In the genomic region with DNA sequence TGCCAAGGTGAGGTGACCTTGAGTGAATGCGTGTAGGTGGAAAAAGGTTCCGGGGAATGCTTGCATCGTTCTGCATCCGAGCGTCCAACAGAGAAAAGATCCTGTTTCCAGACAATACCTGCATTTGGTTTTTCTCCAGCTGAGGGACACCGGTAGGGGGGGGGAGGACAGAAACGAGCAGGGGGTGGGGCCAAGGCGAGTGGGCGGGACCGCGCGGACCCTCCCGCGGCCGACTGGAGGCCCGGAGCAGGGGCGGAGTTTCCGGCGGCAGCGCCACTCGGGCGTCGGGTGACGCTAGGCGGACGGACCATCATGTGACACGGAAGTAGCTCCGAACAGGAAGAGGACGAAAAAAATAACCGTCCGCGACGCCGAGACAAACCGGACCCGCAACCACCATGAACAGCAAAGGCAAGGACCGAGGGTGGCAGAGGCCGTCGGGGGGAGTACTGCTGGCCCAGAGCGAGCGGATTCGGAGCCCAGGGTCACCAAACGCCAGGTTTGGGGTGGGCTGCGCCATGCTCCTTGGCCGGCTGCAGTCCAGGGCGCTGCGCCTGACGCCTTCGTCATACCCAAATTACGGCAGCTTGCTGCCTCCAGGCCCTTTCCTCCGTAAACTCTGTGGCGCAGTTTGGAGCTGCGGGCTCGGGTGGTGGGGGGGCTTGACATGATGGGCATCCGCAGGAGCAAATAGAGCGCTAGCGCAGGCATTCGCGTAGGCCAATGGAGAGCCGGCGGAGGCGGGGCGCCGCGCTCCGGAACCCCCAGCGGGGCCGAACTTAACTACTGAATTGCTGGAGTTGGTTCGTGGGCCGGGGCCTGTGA, we compare ENCODE assay signal across 8 cellular contexts. TPM values are rescaled to one million over a fixed set of nuclear protein-coding genes. Genes with fewer than 3 reads are reported as not detected.
DNase-seq lines count a peak whose midpoint lies in the region; TF ChIP-seq lines count a peak whose summit lies in the region.

A gene with protein sequence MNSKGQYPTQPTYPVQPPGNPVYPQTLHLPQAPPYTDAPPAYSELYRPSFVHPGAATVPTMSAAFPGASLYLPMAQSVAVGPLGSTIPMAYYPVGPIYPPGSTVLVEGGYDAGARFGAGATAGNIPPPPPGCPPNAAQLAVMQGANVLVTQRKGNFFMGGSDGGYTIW (plus strand): TSS at position 317 of the 825 bp plus-strand sequence. CDS start 82 bp downstream, at position 399.

- peaks cover 35% of the 10 kb centered on the region for H4K20me1 ChIP-seq in Loucy (ENCODE audit: insufficient read depth, low read length, poor library complexity, severe bottlenecking)
- no peaks in the 10 kb centered on the region for H4K20me1 ChIP-seq in neural cell (ENCODE audit: insufficient read depth)

- H3K79me2 ChIP-seq in Loucy (ENCODE audit: insufficient read depth, low read length), result peaks cover 40% of the 10 kb centered on the region
- peaks cover 11% of the 10 kb centered on the region for H3K79me2 ChIP-seq in neural cell (replicated peaks; ENCODE audit: insufficient read depth, low read length)

- intact Hi-C loops in stomach (cut with DNase I; ENCODE audit: low total_unique reads), result no loop called here

- peak within 1 kb of the TSS; percentile 98 for H3K27ac ChIP-seq in neural cell (ENCODE audit: low read length)
- H3K27ac ChIP-seq in stomach, result peak within 1 kb of the TSS; percentile 99 to 100 (median 100)

- TF ChIP-seq CTCF in Loucy (conservative IDR thresholded peaks at IDR 0.05; ENCODE audit: low read length) (peak; percentile 41), fibroblast of the aortic adventitia (IDR thresholded peaks at IDR 0.05; ENCODE audit: insufficient read depth, low read length) (peak; percentile 47), neural cell (IDR thresholded peaks at IDR 0.05; ENCODE audit: poor library complexity, severe bottlenecking) (peak; percentile 20), stomach (IDR thresholded peaks at IDR 0.05) (peak in 4 of 7 experiments; percentile 10 to 29 (median 16))

- TF ChIP-seq EP300 in neural cell (conservative IDR thresholded peaks at IDR 0.05; ENCODE audit: poor library complexity, severe bottlenecking) (peak; percentile 56), stomach (IDR thresholded peaks at IDR 0.05) (no peak)

- peak within 1 kb of the TSS; percentile 100 for H3K4me2 ChIP-seq in Loucy (ENCODE audit: low read depth, low read length, poor library complexity, severe bottlenecking)
- peak within 1 kb of the TSS; percentile 90 for H3K4me2 ChIP-seq in neural cell (ENCODE audit: low read length)

- TF ChIP-seq RAD21 in neural cell (conservative IDR thresholded peaks at IDR 0.05), result peak; percentile 4

- peak; percentile 88 for TF ChIP-seq POLR2A in Raji (IDR thresholded peaks at IDR 0.05; ENCODE audit: insufficient read depth, low read depth, low read length)
- TF ChIP-seq POLR2A in stomach (IDR thresholded peaks at IDR 0.05), result peak in 2 of 4 donors; percentile 86 to 87

- H3K4me3 ChIP-seq in H7 (ENCODE audit: insufficient read depth, low read depth, low read length) (peak within 1 kb of the TSS; percentile 100), Loucy (ENCODE audit: low read length, poor library complexity, severe bottlenecking) (peak within 1 kb of the TSS; percentile 96), fibroblast of the aortic adventitia (ENCODE audit: low read depth, low read length) (peak within 1 kb of the TSS; percentile 100), neural cell (ENCODE audit: low read length) (peak within 1 kb of the TSS; percentile 79), stomach (peak within 1 kb of the TSS; percentile 54 to 99 (median 73))

- peaks cover 8% of the 10 kb centered on the region; the same call in 1 of the 2 replicates for H3F3A ChIP-seq in Loucy (ENCODE audit: low read depth)
- H3F3A ChIP-seq in neural cell (ENCODE audit: insufficient read depth, low read length, poor library complexity, severe bottlenecking), result no peaks in the 10 kb centered on the region

- DNase-seq in G401 (ENCODE audit: low spot score), result peak; percentile 97
- DNase-seq in H7, result peak; percentile 99
- peak; percentile 93 for DNase-seq in activated effector memory CD4-positive, alpha-beta T cell treated with Interleukin-2 at 50 U/mL for 16 hours
- peak; percentile 94 for DNase-seq in fibroblast of the aortic adventitia (ENCODE audit: low read depth)
- DNase-seq in stomach, result peak; percentile 98

- H3K9me3 ChIP-seq in Loucy (ENCODE audit: insufficient read depth, low read depth, low read length) (no peaks in the 10 kb centered on the region), neural cell (ENCODE audit: low read length) (no peaks in the 10 kb centered on the region), stomach (no peaks in the 10 kb centered on the region)

- H3K9ac ChIP-seq in Loucy (ENCODE audit: low read depth, low read length, poor library complexity, severe bottlenecking), result peak within 1 kb of the TSS; percentile 98
- peak within 1 kb of the TSS; percentile 99 for H3K9ac ChIP-seq in neural cell (ENCODE audit: low read length)

- H3K36me3 ChIP-seq in H7 (replicated peaks; ENCODE audit: control insufficient read depth, insufficient read depth, low read length) (peaks cover 14% of the 10 kb centered on the region), Loucy (ENCODE audit: insufficient read depth, low read length) (peaks cover 32% of the 10 kb centered on the region; the same call in 1 of the 2 replicates), neural cell (ENCODE audit: insufficient read depth, low read length) (peaks cover 6% of the 10 kb centered on the region), stomach (peaks cover 34 to 40% (median 37%) of the 10 kb centered on the region in 4 donors)

- in situ Hi-C loops in G401 (cut with HindIII; ENCODE audit: low sequenced_read_pairs), result no loop called here

- WGBS in stomach, 5 donors, result 0 to 1% (median 1%) methylated on average over 40 to 70 of the region's 70 CpGs

- H2AFZ ChIP-seq in Loucy (ENCODE audit: low read length), result peak within 1 kb of the TSS; percentile 88
- peak within 1 kb of the TSS; percentile 99 for H2AFZ ChIP-seq in neural cell (ENCODE audit: low read depth, low read length)

- H3K4me1 ChIP-seq in Loucy (ENCODE audit: insufficient read depth, low read length, poor library complexity, severe bottlenecking) (peaks cover 30% of the 10 kb centered on the region), stomach (peaks cover 20 to 50% (median 35%) of the 10 kb centered on the region in 4 donors)

- H3K27me3 ChIP-seq in H7 (ENCODE audit: control insufficient read depth, insufficient read depth, low read length), result no peaks in the 10 kb centered on the region
- peaks cover 3% of the 10 kb centered on the region for H3K27me3 ChIP-seq in Loucy (ENCODE audit: insufficient read depth, low read length, poor library complexity, severe bottlenecking)
- H3K27me3 ChIP-seq in neural cell (ENCODE audit: insufficient read depth, low read depth, low read length), result no peaks in the 10 kb centered on the region
- H3K27me3 ChIP-seq in stomach, result no peaks in the 10 kb centered on the region

- no peaks in the 10 kb centered on the region for H3K9me2 ChIP-seq in Loucy (replicated peaks; ENCODE audit: low read depth, low read length)
- H3K9me2 ChIP-seq in neural cell (ENCODE audit: insufficient read depth, low read length), result no peaks in the 10 kb centered on the region

TF ChIP-seq in neural cell, 6 proteins besides CTCF, POLR2A, EP300 and RAD21:
- TF ChIP-seq TAF1 (IDR thresholded peaks at IDR 0.05; ENCODE audit: low read depth), result no peak
- TF ChIP-seq, protein P1, sequence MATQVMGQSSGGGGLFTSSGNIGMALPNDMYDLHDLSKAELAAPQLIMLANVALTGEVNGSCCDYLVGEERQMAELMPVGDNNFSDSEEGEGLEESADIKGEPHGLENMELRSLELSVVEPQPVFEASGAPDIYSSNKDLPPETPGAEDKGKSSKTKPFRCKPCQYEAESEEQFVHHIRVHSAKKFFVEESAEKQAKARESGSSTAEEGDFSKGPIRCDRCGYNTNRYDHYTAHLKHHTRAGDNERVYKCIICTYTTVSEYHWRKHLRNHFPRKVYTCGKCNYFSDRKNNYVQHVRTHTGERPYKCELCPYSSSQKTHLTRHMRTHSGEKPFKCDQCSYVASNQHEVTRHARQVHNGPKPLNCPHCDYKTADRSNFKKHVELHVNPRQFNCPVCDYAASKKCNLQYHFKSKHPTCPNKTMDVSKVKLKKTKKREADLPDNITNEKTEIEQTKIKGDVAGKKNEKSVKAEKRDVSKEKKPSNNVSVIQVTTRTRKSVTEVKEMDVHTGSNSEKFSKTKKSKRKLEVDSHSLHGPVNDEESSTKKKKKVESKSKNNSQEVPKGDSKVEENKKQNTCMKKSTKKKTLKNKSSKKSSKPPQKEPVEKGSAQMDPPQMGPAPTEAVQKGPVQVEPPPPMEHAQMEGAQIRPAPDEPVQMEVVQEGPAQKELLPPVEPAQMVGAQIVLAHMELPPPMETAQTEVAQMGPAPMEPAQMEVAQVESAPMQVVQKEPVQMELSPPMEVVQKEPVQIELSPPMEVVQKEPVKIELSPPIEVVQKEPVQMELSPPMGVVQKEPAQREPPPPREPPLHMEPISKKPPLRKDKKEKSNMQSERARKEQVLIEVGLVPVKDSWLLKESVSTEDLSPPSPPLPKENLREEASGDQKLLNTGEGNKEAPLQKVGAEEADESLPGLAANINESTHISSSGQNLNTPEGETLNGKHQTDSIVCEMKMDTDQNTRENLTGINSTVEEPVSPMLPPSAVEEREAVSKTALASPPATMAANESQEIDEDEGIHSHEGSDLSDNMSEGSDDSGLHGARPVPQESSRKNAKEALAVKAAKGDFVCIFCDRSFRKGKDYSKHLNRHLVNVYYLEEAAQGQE (IDR thresholded peaks at IDR 0.05; ENCODE audit: borderline replicate concordance), result peak; percentile 62
- TF ChIP-seq POLR2AphosphoS5 (IDR thresholded peaks at IDR 0.05), result peak; percentile 97
- no peak for TF ChIP-seq EZH2 (IDR thresholded peaks at IDR 0.05; ENCODE audit: borderline replicate concordance, insufficient read depth, low read length, poor library complexity, severe bottlenecking)
- peak; percentile 44 for TF ChIP-seq SMC3 (conservative IDR thresholded peaks at IDR 0.05; ENCODE audit: poor library complexity)
- peak; percentile 87 for TF ChIP-seq MXI1 (conservative IDR thresholded peaks at IDR 0.05; ENCODE audit: poor library complexity, severe bottlenecking)

RNA-seq across cellular contexts. Expression of the gene that starts here (rescaled TPM):
- total RNA-seq in G401 (2014; rRNA removed; shearing (Covaris generic)), result 88.8 and 94.2 TPM in 2 replicates
- total RNA-seq in H7 (2014; rRNA removed; shearing (Covaris generic)), result 47.1 and 56.8 TPM in 2 replicates
- total RNA-seq in fibroblast of the aortic adventitia (ENCODE audit: low replicate concordance) (58.1 and 125 TPM in 2 replicates), stomach (100 to 1,000 TPM in 3 of 5 donors, 10 to 100 TPM in 2; 37.4 to 149 (median 144) TPM)
- polyA plus RNA-seq in neural cell (89.0 and 97.9 TPM in 2 replicates), stomach (100 to 1,000 TPM; 141 to 547 (median 311) TPM)
- 67.0 and 72.4 TPM in 2 replicates for polyA minus RNA-seq in neural cell

Comparison
In these comparisons a context has a peak if more than half of its experiments do, and no peak if none do; other contexts are left out.
1. Peak in every context shown above with its lines: DNase-seq, H3K4me3 ChIP-seq and H3K27ac ChIP-seq.